Comparison of ENCODE assay signal across 1 cellular context in genomic region chr16:70250748-70251650, GRCh38.
TF ChIP-seq lines count a peak whose summit lies in the region.

No MANE protein-coding gene starts in this region.

TF ChIP-seq in HepG2, 621 proteins besides CTCF, POLR2A, EP300 and RAD21 (continued from another document and continues in another):
- TF ChIP-seq ARNT2 (CRISPR knock-in tag; IDR thresholded peaks at IDR 0.05; ENCODE audit: low read depth) (0 out of 2 replicates have a peak, but pooled peaks have one; percentile 70), CHD4 (IDR thresholded peaks at IDR 0.05; ENCODE audit: borderline replicate concordance, low read length) (no peak), ZNF460 (CRISPR knock-in tag; IDR thresholded peaks at IDR 0.05; ENCODE audit: borderline replicate concordance) (no peak), ZNF180 (CRISPR knock-in tag; IDR thresholded peaks at IDR 0.05; ENCODE audit: borderline replicate concordance, low read depth) (no peak), TRIM22 (IDR thresholded peaks at IDR 0.05) (no peak), SMARCC2 (IDR thresholded peaks at IDR 0.05) (no peak), CBFB (CRISPR knock-in tag; IDR thresholded peaks at IDR 0.05) (no peak), ZNF143 (CRISPR knock-in tag; IDR thresholded peaks at IDR 0.05) (peak; percentile 43; the same call in 1 of the 2 replicates), E2F2 (CRISPR knock-in tag; IDR thresholded peaks at IDR 0.05; ENCODE audit: borderline replicate concordance) (no peak), ZSCAN5A (CRISPR knock-in tag; IDR thresholded peaks at IDR 0.05; ENCODE audit: borderline replicate concordance) (no peak), SOX6 (IDR thresholded peaks at IDR 0.05) (no peak), SOX6 (CRISPR knock-in tag; IDR thresholded peaks at IDR 0.05) (no peak; the same call in 1 of the 2 replicates), ZFP37 (CRISPR knock-in tag; IDR thresholded peaks at IDR 0.05; ENCODE audit: borderline replicate concordance) (no peak; the same call in 1 of the 2 replicates), ATF7 (IDR thresholded peaks at IDR 0.05) (no peak), ATF7 (CRISPR knock-in tag; IDR thresholded peaks at IDR 0.05) (no peak), ZBTB7A (CRISPR knock-in tag; IDR thresholded peaks at IDR 0.05) (peak; percentile 97), TFDP2 (CRISPR knock-in tag; IDR thresholded peaks at IDR 0.05) (no peak), THYN1 (CRISPR knock-in tag; IDR thresholded peaks at IDR 0.05; ENCODE audit: borderline replicate concordance, low read depth) (no peak), ZNF687 (CRISPR knock-in tag; IDR thresholded peaks at IDR 0.05) (peak; percentile 87), KLF11 (CRISPR knock-in tag; IDR thresholded peaks at IDR 0.05) (no peak), CEBPB (IDR thresholded peaks at IDR 0.05; ENCODE audit: borderline replicate concordance, low read depth, low read length) (no peak), SPEN (CRISPR knock-in tag; IDR thresholded peaks at IDR 0.05; ENCODE audit: low read depth) (peak; percentile 71), MLLT10 (CRISPR knock-in tag; IDR thresholded peaks at IDR 0.05) (no peak), CHCHD3 (CRISPR knock-in tag; IDR thresholded peaks at IDR 0.05) (no peak), DBP (CRISPR knock-in tag; IDR thresholded peaks at IDR 0.05; ENCODE audit: not compliant biosample characterization) (peak; percentile 66), ZNF3 (CRISPR knock-in tag; IDR thresholded peaks at IDR 0.05) (no peak), NFE2L1 (CRISPR knock-in tag; IDR thresholded peaks at IDR 0.05; ENCODE audit: borderline replicate concordance) (no peak), ATF5 (CRISPR knock-in tag; IDR thresholded peaks at IDR 0.05; ENCODE audit: low read depth) (peak; percentile 9; the same call in 1 of the 2 replicates), ZNF879 (CRISPR knock-in tag; IDR thresholded peaks at IDR 0.05) (no peak), MTF1 (CRISPR knock-in tag; IDR thresholded peaks at IDR 0.05) (0 out of 2 replicates have a peak, but pooled peaks have one; percentile 52), TP53 (CRISPR knock-in tag; conservative IDR thresholded peaks at IDR 0.05) (peak; percentile 72; the same call in 1 of the 2 replicates), ELF1 (CRISPR knock-in tag; IDR thresholded peaks at IDR 0.05) (no peak), PHF21A (CRISPR knock-in tag; IDR thresholded peaks at IDR 0.05) (no peak), ZNF414 (CRISPR knock-in tag; IDR thresholded peaks at IDR 0.05) (no peak; the same call in 1 of the 2 replicates), ZNF550 (CRISPR knock-in tag; IDR thresholded peaks at IDR 0.05; ENCODE audit: borderline replicate concordance) (no peak; the same call in 1 of the 2 replicates), ZNF644 (CRISPR knock-in tag; IDR thresholded peaks at IDR 0.05; ENCODE audit: low read depth) (no peak), SMAD9 (CRISPR knock-in tag; IDR thresholded peaks at IDR 0.05) (no peak), ZBTB20 (CRISPR knock-in tag; IDR thresholded peaks at IDR 0.05; ENCODE audit: borderline replicate concordance, low read depth) (no peak), RFX3 (CRISPR knock-in tag; IDR thresholded peaks at IDR 0.05) (no peak), ZNF597 (CRISPR knock-in tag; IDR thresholded peaks at IDR 0.05) (no peak), ZNF44 (CRISPR knock-in tag; IDR thresholded peaks at IDR 0.05) (0 out of 2 replicates have a peak, but pooled peaks have one; percentile 45), ZNF609 (CRISPR knock-in tag; IDR thresholded peaks at IDR 0.05; ENCODE audit: borderline replicate concordance) (peak; percentile 58; the same call in 1 of the 2 replicates), HOXA9 (CRISPR knock-in tag; IDR thresholded peaks at IDR 0.05; ENCODE audit: borderline replicate concordance) (peak; percentile 18; the same call in 1 of the 2 replicates), PHF8 (CRISPR knock-in tag; IDR thresholded peaks at IDR 0.05) (no peak), KDM6A (CRISPR knock-in tag; IDR thresholded peaks at IDR 0.05; ENCODE audit: low read depth) (no peak), CSRNP2 (CRISPR knock-in tag; conservative IDR thresholded peaks at IDR 0.05; ENCODE audit: low read depth) (peak; percentile 20; the same call in 1 of the 2 replicates)
